Comparison of ENCODE assay signal across 8 cellular contexts in genomic region chr17:47894498-47895253, GRCh38. TPM values are rescaled to one million over a fixed set of nuclear protein-coding genes. Genes with fewer than 3 reads are reported as not detected.
DNase-seq lines count a peak whose midpoint lies in the region; ATAC-seq and TF ChIP-seq lines count a peak whose summit lies in the region.

No MANE protein-coding gene starts in this region.

- peak overlapping the region; percentile 96 for H3K23ac ChIP-seq in IMR-90 (ENCODE audit: low read depth, low read length)

- no peak for TF ChIP-seq RAD21 in IMR-90 (IDR thresholded peaks at IDR 0.05; ENCODE audit: low read length)

- in situ Hi-C loops in IMR-90 (cut with MboI; ENCODE audit: low sequenced_read_pairs): loop anchor here (5.0 kb wide), 1 partner anchor 52 kb away; the partner anchor contains the start of gene SCRN2

- POLR2A ChIA-PET in IMR-90 (lab: Charles Lee; ENCODE audit: unreplicated experiment): no interaction called here

- dilution Hi-C loops in IMR-90 (cut with HindIII; ENCODE audit: low sequenced_read_pairs, unreplicated experiment): no loop called here

- BruUV-seq in IMR-90 (replicated peaks; lab: Mats Ljungman, UMichigan): no TSS peak

- peak overlapping the region; percentile 98 for H3K4me2 ChIP-seq in IMR-90 (ENCODE audit: low read depth, low read length)

- H2AK9ac ChIP-seq in IMR-90 (replicated peaks; ENCODE audit: low read depth, low read length, poor library complexity): peak overlapping the region; percentile 95

- peak overlapping the region; percentile 92 for H2AFZ ChIP-seq in IMR-90 (replicated peaks; ENCODE audit: low read length, poor library complexity)

- H3K9me1 ChIP-seq in IMR-90 (ENCODE audit: insufficient read depth, low read length): 0 out of 2 replicates have a peak, but pooled peaks cover 5% of the 10 kb centered on the region

- H2BK20ac ChIP-seq in IMR-90 (ENCODE audit: low read depth, low read length): no peak overlapping the region

- H2AK5ac ChIP-seq in IMR-90 (ENCODE audit: low read depth, low read length): peak overlapping the region; percentile 95

- H3K27me3 ChIP-seq in IMR-90 (ENCODE audit: control insufficient read depth, insufficient read depth, low read length): no peaks in the 10 kb centered on the region

- H3K56ac ChIP-seq in IMR-90 (ENCODE audit: extremely low read depth, insufficient read depth, low read length): peak overlapping the region; percentile 47

- H3K9me3 ChIP-seq in IMR-90 (ENCODE audit: control insufficient read depth, insufficient read depth, low read length) (no peaks in the 10 kb centered on the region), mucosa of descending colon (no peaks in the 10 kb centered on the region)

- H2BK5ac ChIP-seq in IMR-90 (ENCODE audit: low read depth, low read length, poor library complexity, severe bottlenecking): peak overlapping the region; percentile 65

- H4K5ac ChIP-seq in IMR-90 (ENCODE audit: low read depth, low read length): peak overlapping the region; percentile 95

- H3K4me3 ChIP-seq in IMR-90 (ENCODE audit: insufficient read depth, low read depth, low read length) (peak overlapping the region; percentile 67), mucosa of descending colon (peak overlapping the region; percentile 58)

- peaks cover 1% of the 10 kb centered on the region; the same call in 1 of the 2 replicates for H3K4me1 ChIP-seq in IMR-90 (ENCODE audit: control insufficient read depth, insufficient read depth, low read length)
- H3K4me1 ChIP-seq in mucosa of descending colon (ENCODE audit: low read depth): peaks cover 12% of the 10 kb centered on the region

- ATAC-seq in IMR-90 (ENCODE audit: low read depth) (no peak), mucosa of descending colon (no peak), HG02970 (IDR thresholded peaks at IDR 0.05; ENCODE audit: low FRiP score, unreplicated experiment) (no peak), GM18517 (IDR thresholded peaks at IDR 0.05; ENCODE audit: unreplicated experiment) (no peak)

- intact Hi-C loops in IMR-90 (cut with micrococcal nuclease): no loop called here
- intact Hi-C loops in mucosa of descending colon (cut with DNase I, micrococcal nuclease): loop anchor here in 1 of 2 donors (5.0 kb wide), 1 partner anchor 52 kb away; the partner anchor contains the start of gene SCRN2

- H3K9ac ChIP-seq in IMR-90 (ENCODE audit: low read depth, low read length): peak overlapping the region; percentile 93

- H4K91ac ChIP-seq in IMR-90 (ENCODE audit: insufficient read depth, low read depth, low read length): peak overlapping the region; percentile 64

- peak overlapping the region; percentile 81 for H3K4ac ChIP-seq in IMR-90 (ENCODE audit: low read depth, low read length)

- no peak overlapping the region for H2BK120ac ChIP-seq in IMR-90 (ENCODE audit: low read depth, low read length)

- CTCF ChIA-PET in IMR-90 (lab: Yijun Ruan, JAX): interaction anchor here (0.6 to 6.6 kb wide), 4 partner anchors 53 to 1466 kb away, joined by 3 to 47 read pairs (median 7); partner anchors contain the start of gene SCRN2

- TF ChIP-seq POLR2A in IMR-90 (IDR thresholded peaks at IDR 0.05; ENCODE audit: low read depth, low read length): no peak

- no peak for DNase-seq in IMR-90
- DNase-seq in caudate nucleus (lab: John Stamatoyannopoulos, UW): no peak
- no peak for DNase-seq in mucosa of descending colon
- DNase-seq in DMS153 treated with DMSO at 0.1 percent for 48 hours (lab: John Stamatoyannopoulos, UW; ENCODE audit: unreplicated experiment): no peak
- no peak for DNase-seq in RPMI8226

- H3K36me3 ChIP-seq in IMR-90 (ENCODE audit: control insufficient read depth, insufficient read depth, low read length) (no peaks in the 10 kb centered on the region), mucosa of descending colon (ENCODE audit: low read depth) (peaks cover 3% of the 10 kb centered on the region)

- H4K20me1 ChIP-seq in IMR-90 (ENCODE audit: insufficient read depth, low read length): no peaks in the 10 kb centered on the region

- TF ChIP-seq CTCF in 22Rv1 (IDR thresholded peaks at IDR 0.05) (no peak), IMR-90 (conservative IDR thresholded peaks at IDR 0.05; ENCODE audit: low read depth, low read length) (no peak), mucosa of descending colon (IDR thresholded peaks at IDR 0.05) (no peak)

- 0 out of 2 replicates have a peak overlapping the region, but pooled peaks have one; percentile 22 for H3K18ac ChIP-seq in IMR-90 (ENCODE audit: low read depth, low read length)

- H4K8ac ChIP-seq in IMR-90 (ENCODE audit: low read depth in 2 of 2, low read length in 2 of 2): peak overlapping the region; percentile 79 to 99

- H3K27ac ChIP-seq in 22Rv1 (peak overlapping the region; percentile 84), IMR-90 (ENCODE audit: insufficient read depth, low read length) (peak overlapping the region; percentile 52), caudate nucleus (ENCODE audit: low read depth, low read length) (peak overlapping the region; percentile 99)

- peak overlapping the region; percentile 84 for H3K14ac ChIP-seq in IMR-90 (replicated peaks; ENCODE audit: low read depth, low read length)

- peaks cover 26 to 47% of the 10 kb centered on the region in 2 experiments for H3K79me1 ChIP-seq in IMR-90 (ENCODE audit: low read depth in 1 of 2, low read length in 2 of 2)

- WGBS in IMR-90 (ENCODE audit: extremely low coverage in 2 of 2, insufficient read length in 1 of 2), 2 experiments: 41% methylated on average over 3 of the region's 10 CpGs; no CpG with 5 or more reads in 1 of the 2 experiments

- no peak overlapping the region for H2BK15ac ChIP-seq in IMR-90 (ENCODE audit: low read depth, low read length)

TF ChIP-seq in IMR-90, 13 proteins besides CTCF, POLR2A, EP300 and RAD21:
- TF ChIP-seq USF2 (IDR thresholded peaks at IDR 0.05; ENCODE audit: low read depth, low read length) (no peak), FOS (IDR thresholded peaks at IDR 0.05; ENCODE audit: low read depth, low read length) (no peak), RFX5 (IDR thresholded peaks at IDR 0.05; ENCODE audit: low read depth, low read length) (no peak), BHLHE40 (IDR thresholded peaks at IDR 0.05; ENCODE audit: low read depth, low read length) (no peak), MAZ (IDR thresholded peaks at IDR 0.05; ENCODE audit: borderline replicate concordance, low read depth, low read length) (no peak), MAFK (IDR thresholded peaks at IDR 0.05; ENCODE audit: low read depth, low read length) (no peak), SMC3 (IDR thresholded peaks at IDR 0.05; ENCODE audit: low read depth, low read length) (no peak), MXI1 (IDR thresholded peaks at IDR 0.05; ENCODE audit: borderline replicate concordance, low read depth, low read length) (no peak), CHD1 (IDR thresholded peaks at IDR 0.05; ENCODE audit: low read depth, low read length) (no peak), ELK1 (IDR thresholded peaks at IDR 0.05; ENCODE audit: borderline replicate concordance, low read depth, low read length) (no peak), CEBPB (IDR thresholded peaks at IDR 0.05; ENCODE audit: low read depth, low read length) (no peak), RCOR1 (IDR thresholded peaks at IDR 0.05; ENCODE audit: insufficient replicate concordance, low read length) (no peak), NFE2L2 (IDR thresholded peaks at IDR 0.05; ENCODE audit: low read depth, low read length) (no peak)
TF ChIP-seq in IMR-90: peak in this region for 0.

RNA-seq across cellular contexts. Expression of gene SP2, which starts 1.4 kb away (rescaled TPM):
- total RNA-seq in IMR-90 (2012; rRNA removed) (0.72 and 1.4 TPM in 2 replicates), mucosa of descending colon (10 to 100 TPM; 21.7 to 24.2 (median 21.7) TPM)
- polyA plus RNA-seq in IMR-90 (2012; rRNA removed): 13.8 and 14.0 TPM in 2 replicates
- polyA plus RNA-seq in IMR-90 (2012; cell fraction: cytosol; rRNA removed): 7.4 and 17.7 TPM in 2 replicates
- polyA plus RNA-seq in IMR-90 (2012; cell fraction: nucleus; rRNA removed; ENCODE audit: low replicate concordance): 23.1 and 23.5 TPM in 2 replicates

RNA-seq across cellular contexts. Expression of gene SP6, which starts 43.7 kb away (rescaled TPM):
- total RNA-seq in IMR-90 (2012; rRNA removed) (under 0.01 TPM in 2 replicates), mucosa of descending colon (10 to 100 TPM in 1 of 3 donors, 1 to 10 TPM in 2; 2.0 to 11.6 (median 4.7) TPM)
- 0.31 and 0.32 TPM in 2 replicates for polyA plus RNA-seq in IMR-90 (2012; rRNA removed)
- polyA plus RNA-seq in IMR-90 (2012; cell fraction: cytosol; rRNA removed): 0.14 and 0.24 TPM in 2 replicates
- polyA plus RNA-seq in IMR-90 (2012; cell fraction: nucleus; rRNA removed; ENCODE audit: low replicate concordance): 0.34 and 0.51 TPM in 2 replicates

RNA-seq across cellular contexts. Expression of gene PNPO, which starts 46.7 kb away (rescaled TPM):
- total RNA-seq in IMR-90 (2012; rRNA removed): 32.5 and 34.1 TPM in 2 replicates
- polyA plus RNA-seq in IMR-90 (2012; rRNA removed): 13.6 and 13.9 TPM in 2 replicates
- polyA plus RNA-seq in IMR-90 (2012; cell fraction: cytosol; rRNA removed): 11.0 and 37.1 TPM in 2 replicates
- 5.8 and 9.0 TPM in 2 replicates for polyA plus RNA-seq in IMR-90 (2012; cell fraction: nucleus; rRNA removed; ENCODE audit: low replicate concordance)
- 10 to 100 TPM; 22.8 to 32.0 (median 24.8) TPM for total RNA-seq in mucosa of descending colon

RNA-seq across cellular contexts. Expression of gene SCRN2, which starts 53.6 kb away (rescaled TPM):
- total RNA-seq in IMR-90 (2012; rRNA removed) (14.7 and 17.2 TPM in 2 replicates), mucosa of descending colon (10 to 100 TPM; 38.4 to 45.1 (median 38.5) TPM)
- 27.6 and 31.0 TPM in 2 replicates for polyA plus RNA-seq in IMR-90 (2012; rRNA removed)
- 16.3 and 34.7 TPM in 2 replicates for polyA plus RNA-seq in IMR-90 (2012; cell fraction: cytosol; rRNA removed)
- 122 and 248 TPM in 2 replicates for polyA plus RNA-seq in IMR-90 (2012; cell fraction: nucleus; rRNA removed; ENCODE audit: low replicate concordance)
